ENCODE assay signal across 10 cellular contexts in genomic region chr1:6360517-6360916, GRCh38. TPM values are rescaled to one million over a fixed set of nuclear protein-coding genes. Genes with fewer than 3 reads are reported as not detected.
A peak's percentile ranks its signal among the peaks of the same experiment; 100 is the strongest.
DNase-seq lines count a peak whose midpoint lies in the region; ATAC-seq, FAIRE-seq and TF ChIP-seq lines count a peak whose summit lies in the region.
"Had no signal": no experiment of that assay in that cellular context is flagged by ENCODE, and none has a peak within 500 bp of the region (broad histone marks: within the 10 kb centered on the region; RNA-seq: fewer than 3 reads in every experiment).

No MANE protein-coding gene starts in this region.

- dilution Hi-C loops in endothelial cell of umbilical vein (cut with MboI; ENCODE audit: extremely low pct_ligation_motif_present, low sequenced_read_pairs): no loop called here

- H3K4me2 ChIP-seq in endothelial cell of umbilical vein (ENCODE audit: insufficient read depth, low read length): no peak overlapping the region
- H3K4me2 ChIP-seq in parathyroid adenoma (ENCODE audit: low read length): peak overlapping the region; percentile 7

- CTCF ChIA-PET in endothelial cell of umbilical vein (lab: Charles Lee): interaction anchor here (1.0 to 8.8 kb wide), 3 partner anchors 39 to 77 kb away, joined by 3 to 237 read pairs (median 23); partner anchors contain the start of gene ACOT7

- H3K4me1 ChIP-seq in endothelial cell of umbilical vein (ENCODE audit: control insufficient read depth, extremely low read depth, insufficient read depth, low read length) (peaks cover 20% of the 10 kb centered on the region), parathyroid adenoma (peaks cover 23% of the 10 kb centered on the region)

- H3K9me3 ChIP-seq in KOPT-K1 (ENCODE audit: insufficient read depth, low read length, poor library complexity, severe bottlenecking) (no peaks in the 10 kb centered on the region), endothelial cell of umbilical vein (replicated peaks; ENCODE audit: control insufficient read depth, insufficient read depth, low read length) (no peaks in the 10 kb centered on the region), parathyroid adenoma (ENCODE audit: control insufficient read depth, low read length) (no peaks in the 10 kb centered on the region)
- H3K9me3 ChIP-seq: thyroid gland had no signal

- H4K20me1 ChIP-seq in endothelial cell of umbilical vein (replicated peaks; ENCODE audit: control insufficient read depth, extremely low read depth, insufficient read depth, low read length): no peaks in the 10 kb centered on the region

- H3K79me2 ChIP-seq in endothelial cell of umbilical vein (ENCODE audit: control insufficient read depth, insufficient read depth, low read length) (no peaks in the 10 kb centered on the region), parathyroid adenoma (no peaks in the 10 kb centered on the region)

- DNase-seq in endothelial cell of umbilical vein (ENCODE audit: low read depth, low spot score) (no peak), GM19238 (ENCODE audit: insufficient read length, low spot score) (no peak), SKM-1 treated with dmso at 0.1 percent for 144 hours (lab: John Stamatoyannopoulos, UW; ENCODE audit: unreplicated experiment) (no peak)
- no peak for DNase-seq in central memory CD4-positive, alpha-beta T cell
- DNase-seq: activated CD4-positive, alpha-beta T cell treated with anti-CD3 and anti-CD28 coated beads for 4 hours; thyroid gland had no signal

- H3K27ac ChIP-seq in C4-2B (peak overlapping the region; percentile 52), KOPT-K1 (ENCODE audit: low read depth, low read length, poor library complexity, severe bottlenecking) (peak overlapping the region; percentile 75), endothelial cell of umbilical vein (ENCODE audit: insufficient read depth, low read depth, low read length) (no peak overlapping the region), parathyroid adenoma (no peak overlapping the region)

- no peaks in the 10 kb centered on the region for H3K9me1 ChIP-seq in endothelial cell of umbilical vein (replicated peaks; ENCODE audit: control insufficient read depth, extremely low read depth, insufficient read depth, low read length)

- FAIRE-seq in endothelial cell of umbilical vein (lab: Jason Lieb, UNC): no peak

- H3K9ac ChIP-seq in endothelial cell of umbilical vein (replicated peaks; ENCODE audit: extremely low read depth, insufficient read depth, low read length): peak overlapping the region; percentile 57
- H3K9ac ChIP-seq in parathyroid adenoma: no peak overlapping the region

- H2AFZ ChIP-seq in endothelial cell of umbilical vein (ENCODE audit: low read depth, low read length) (no peak overlapping the region), parathyroid adenoma (no peak overlapping the region)

- TF ChIP-seq CTCF in C4-2B (conservative IDR thresholded peaks at IDR 0.05) (no peak), endothelial cell of umbilical vein (IDR thresholded peaks at IDR 0.05; ENCODE audit: extremely low read depth in 1 of 2, insufficient read depth in 1 of 2, low read depth in 1 of 2, low read length in 2 of 2) (no peak), parathyroid adenoma (IDR thresholded peaks at IDR 0.05) (no peak)

- intact Hi-C loops in endothelial cell of umbilical vein (cut with micrococcal nuclease): no loop called here

- no peak for ATAC-seq in HG03025 (IDR thresholded peaks at IDR 0.05; ENCODE audit: low FRiP score, unreplicated experiment)

- BruUV-seq in endothelial cell of umbilical vein (replicated peaks; lab: Mats Ljungman, UMichigan): no TSS peak

- H3K27me3 ChIP-seq in endothelial cell of umbilical vein (ENCODE audit: control insufficient read depth in 2 of 2, insufficient read depth in 2 of 2, low read length in 2 of 2) (no peaks in the 10 kb centered on the region), parathyroid adenoma (ENCODE audit: control insufficient read depth, insufficient read depth, low read length) (no peaks in the 10 kb centered on the region)
- H3K27me3 ChIP-seq: thyroid gland had no signal

- H3K4me3 ChIP-seq in endothelial cell of umbilical vein (replicated peaks in 1 of 3; ENCODE audit: insufficient read depth in 1 of 3, low read depth in 1 of 3, low read length in 3 of 3) (no peak overlapping the region), parathyroid adenoma (ENCODE audit: low read depth, low read length) (no peak overlapping the region)
- H3K4me3 ChIP-seq: thyroid gland had no signal

- TF ChIP-seq POLR2A in endothelial cell of umbilical vein (IDR thresholded peaks at IDR 0.05; ENCODE audit: low read depth, low read length): no peak

- H3K36me3 ChIP-seq in KOPT-K1 (ENCODE audit: insufficient read depth, low read length): no peaks in the 10 kb centered on the region
- no peaks in the 10 kb centered on the region for H3K36me3 ChIP-seq in endothelial cell of umbilical vein (ENCODE audit: control insufficient read depth in 2 of 2, extremely low read depth in 1 of 2, insufficient read depth in 2 of 2, low read length in 2 of 2)
- no peaks in the 10 kb centered on the region for H3K36me3 ChIP-seq in parathyroid adenoma (ENCODE audit: control insufficient read depth, insufficient read depth, low read length)
- H3K36me3 ChIP-seq: thyroid gland had no signal

- POLR2A ChIA-PET in endothelial cell of umbilical vein (lab: Charles Lee): no interaction called here

TF ChIP-seq in endothelial cell of umbilical vein, 7 proteins besides CTCF, POLR2A, EP300 and RAD21:
- TF ChIP-seq MAX (IDR thresholded peaks at IDR 0.05; ENCODE audit: insufficient read depth, insufficient read length) (no peak), FOS (IDR thresholded peaks at IDR 0.05; ENCODE audit: borderline replicate concordance, insufficient read depth, low read length) (no peak), EZH2 (IDR thresholded peaks at IDR 0.05; ENCODE audit: borderline replicate concordance, low read depth, low read length, severe bottlenecking) (no peak), POLR2AphosphoS5 (IDR thresholded peaks at IDR 0.05; ENCODE audit: insufficient read depth, low read depth, low read length) (no peak), JUN (IDR thresholded peaks at IDR 0.05; ENCODE audit: borderline replicate concordance, insufficient read depth, insufficient read length, low read depth) (no peak), GATA2 (IDR thresholded peaks at IDR 0.05; ENCODE audit: insufficient read depth, insufficient read length, low read depth, low read length) (no peak), MYC (IDR thresholded peaks at IDR 0.05; ENCODE audit: low read depth, low read length) (no peak)

RNA-seq across cellular contexts. Expression of gene ACOT7, which starts 33.0 kb away (rescaled TPM):
- 69.4 and 76.5 TPM in 2 replicates for total RNA-seq in endothelial cell of umbilical vein
- polyA plus RNA-seq in endothelial cell of umbilical vein: 104 and 105 TPM in 2 replicates
- polyA plus RNA-seq in endothelial cell of umbilical vein (2011; cell fraction: cytosol; rRNA removed): 84.5 and 86.8 TPM in 2 replicates
- polyA plus RNA-seq in endothelial cell of umbilical vein (2011; cell fraction: nucleus; rRNA removed): 48.1 and 56.4 TPM in 2 replicates
- polyA plus RNA-seq in endothelial cell of umbilical vein (2012): 76.1 and 79.8 TPM in 2 replicates
- 42.4 and 44.3 TPM in 2 replicates for polyA minus RNA-seq in endothelial cell of umbilical vein
- polyA minus RNA-seq in endothelial cell of umbilical vein (2011; cell fraction: cytosol; rRNA and poly(A)+ RNA removed): 29.4 TPM
- 10.6 and 13.3 TPM in 2 replicates for polyA minus RNA-seq in endothelial cell of umbilical vein (2011; cell fraction: nucleus; rRNA and poly(A)+ RNA removed)

RNA-seq across cellular contexts. Expression of gene HES2, which starts 59.2 kb away (rescaled TPM):
- total RNA-seq in endothelial cell of umbilical vein: 9.4 and 13.3 TPM in 2 replicates
- 3.6 and 3.7 TPM in 2 replicates for polyA plus RNA-seq in endothelial cell of umbilical vein
- 2.7 and 2.9 TPM in 2 replicates for polyA plus RNA-seq in endothelial cell of umbilical vein (2011; cell fraction: cytosol; rRNA removed)
- 2.1 and 3.5 TPM in 2 replicates for polyA plus RNA-seq in endothelial cell of umbilical vein (2011; cell fraction: nucleus; rRNA removed)
- polyA plus RNA-seq in endothelial cell of umbilical vein (2012): 4.7 and 12.3 TPM in 2 replicates
- 2.0 and 2.4 TPM in 2 replicates for polyA minus RNA-seq in endothelial cell of umbilical vein
- 6.2 TPM for polyA minus RNA-seq in endothelial cell of umbilical vein (2011; cell fraction: cytosol; rRNA and poly(A)+ RNA removed)
- polyA minus RNA-seq in endothelial cell of umbilical vein (2011; cell fraction: nucleus; rRNA and poly(A)+ RNA removed): 1.4 and 1.5 TPM in 2 replicates
- total RNA-seq: thyroid gland had no signal

Comparison
In these comparisons a context has a peak if more than half of its experiments do, and no peak if none do; other contexts are left out.
1. H3K27ac ChIP-seq: peak in C4-2B (single experiment) and KOPT-K1 (single experiment); none in endothelial cell of umbilical vein (single experiment) and parathyroid adenoma (single experiment).